ENCODE assay signal across 30 cellular contexts in the genomic region with DNA sequence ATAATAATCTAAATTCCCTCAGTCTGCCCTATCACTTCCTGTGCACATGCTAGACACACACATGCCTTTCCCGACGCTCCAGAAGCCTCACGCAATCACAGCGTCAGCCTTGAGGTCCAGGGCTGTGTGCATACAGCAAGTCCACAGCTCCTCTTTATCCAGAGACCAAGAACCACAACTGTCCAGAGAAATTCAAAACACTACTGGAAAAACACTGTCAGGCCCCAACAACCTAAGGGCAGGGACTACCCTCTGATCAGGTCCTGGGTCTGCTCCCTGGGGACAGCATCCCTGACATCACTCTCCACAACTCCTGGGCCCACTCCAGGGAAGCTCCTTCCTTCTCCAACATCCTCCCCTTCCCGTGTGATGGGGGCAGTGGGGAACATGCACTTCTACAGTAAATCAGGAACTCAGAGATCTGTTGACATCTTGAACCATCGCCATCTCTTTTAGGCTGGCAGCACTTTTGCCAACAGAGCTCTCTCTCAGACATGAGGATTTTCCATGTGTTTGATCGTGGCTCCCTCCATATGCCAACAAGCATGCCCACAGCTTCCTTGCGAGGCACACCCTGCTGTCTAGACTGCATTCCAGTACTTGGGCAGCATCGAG. TPM values are rescaled to one million over a fixed set of nuclear protein-coding genes. Genes with fewer than 3 reads are reported as not detected.
"Had no signal": no experiment of that assay in that cellular context is flagged by ENCODE, and none has a peak within 500 bp of the region (broad histone marks: within the 10 kb centered on the region; RNA-seq: fewer than 3 reads in every experiment).

No MANE protein-coding gene starts in this region.

- H3K36me3 ChIP-seq: breast epithelium, colonic mucosa, heart right ventricle, lower lobe of right lung, pancreas, prostate gland, transverse colon, vagina had no signal

- H3K4me1 Mint-ChIP-seq: central memory CD8-positive, alpha-beta T cell; nephron had no signal

- DNase-seq: activated CD4-positive, alpha-beta T cell treated with anti-CD3 and anti-CD28 coated beads for 4 hours; activated CD4-positive, alpha-beta T cell treated with anti-CD3 and anti-CD28 coated beads, Interleukin-2, amount 50 U/mL, for 4 hours; activated naive CD4-positive, alpha-beta T cell; activated T-cell treated with anti-CD3 and anti-CD28 coated beads for 4 hours; activated T-cell treated with anti-CD3 and anti-CD28 coated beads, Interleukin-2, amount 50 U/mL, for 72 hours; effector memory CD8-positive, alpha-beta T cell; foreskin keratinocyte; heart right ventricle; kidney glomerular epithelial cell; lower lobe of right lung; mesendoderm; mucosa of descending colon; stimulated activated CD4-positive, alpha-beta T cell treated with anti-CD3 and anti-CD28 coated beads, Interleukin-12 subunit alpha, Interleukin-12 subunit beta, amount 100 ng/mL, for 4 hours; stimulated activated CD4-positive, alpha-beta T cell treated with anti-CD3 and anti-CD28 coated beads, Interleukin-4, amount 100 ng/mL, for 1 hour; stimulated activated naive CD8-positive, alpha-beta T cell treated with anti-CD3 and anti-CD28 coated beads, Interleukin-15, Interleukin-2, amounts not matched to agents 100 U/mL and 50 U/mL, for 24 hours; testis; transverse colon had no signal

- H3K36me3 Mint-ChIP-seq: activated naive CD4-positive, alpha-beta T cell treated with anti-CD3 and anti-CD28 coated beads, Interleukin-2, amount 50 U/mL, for 72 hours had no signal

- H3K27me3 ChIP-seq: breast epithelium, colonic mucosa, foreskin keratinocyte, pancreas, testis, transverse colon, vagina had no signal

- H3K9me3 ChIP-seq: breast epithelium, colonic mucosa, heart right ventricle, lower lobe of right lung, mucosa of descending colon, pancreas, prostate gland, testis, transverse colon, vagina had no signal

- H3K4me3 ChIP-seq: breast epithelium, colonic mucosa, heart right ventricle, lower lobe of right lung, mucosa of descending colon, pancreas, prostate gland, testis, transverse colon, vagina had no signal

- ATAC-seq: activated naive CD4-positive, alpha-beta T cell treated with anti-CD3 and anti-CD28 coated beads, Interleukin-2, amount 50 U/mL, for 72 hours; activated T-cell treated with anti-CD3 and anti-CD28 coated beads, Interleukin-2, amount 50 U/mL, for 72 hours; effector memory CD8-positive, alpha-beta T cell; esophagus mucosa; foreskin keratinocyte; heart right ventricle; left lobe of liver; mucosa of descending colon; pancreas; stimulated activated naive CD8-positive, alpha-beta T cell treated with anti-CD3 and anti-CD28 coated beads, Interleukin-15, Interleukin-2, amounts not matched to agents 100 U/mL and 50 U/mL, for 24 hours had no signal

- H3K27ac ChIP-seq: breast epithelium, colonic mucosa, foreskin keratinocyte, heart right ventricle, lower lobe of right lung, pancreas, prostate gland, testis, transverse colon, vagina, VCaP had no signal

- H3K27ac Mint-ChIP-seq: activated naive CD4-positive, alpha-beta T cell treated with anti-CD3 and anti-CD28 coated beads, Interleukin-2, amount 50 U/mL, for 72 hours; activated T-cell treated with anti-CD3 and anti-CD28 coated beads, Interleukin-2, amount 50 U/mL, for 72 hours; effector memory CD8-positive, alpha-beta T cell; nephron had no signal

- H3K9me3 Mint-ChIP-seq: activated naive CD4-positive, alpha-beta T cell treated with anti-CD3 and anti-CD28 coated beads, Interleukin-2, amount 50 U/mL, for 72 hours; central memory CD8-positive, alpha-beta T cell; effector memory CD8-positive, alpha-beta T cell; nephron had no signal

- H3K4me1 ChIP-seq: breast epithelium, colonic mucosa, foreskin keratinocyte, heart right ventricle, lower lobe of right lung, pancreas, prostate gland, testis, transverse colon, vagina had no signal

- H3K4me3 Mint-ChIP-seq: activated T-cell treated with anti-CD3 and anti-CD28 coated beads, Interleukin-2, amount 50 U/mL, for 72 hours; central memory CD8-positive, alpha-beta T cell; effector memory CD8-positive, alpha-beta T cell; nephron had no signal

RNA-seq across cellular contexts. Expression of a gene that starts 15.3 kb away (rescaled TPM):
- total RNA-seq: activated naive CD4-positive, alpha-beta T cell treated with anti-CD3 and anti-CD28 coated beads, Interleukin-2, amount 50 U/mL, for 72 hours; activated T-cell treated with anti-CD3 and anti-CD28 coated beads, Interleukin-2, amount 50 U/mL, for 72 hours; breast epithelium; colonic mucosa; esophagus mucosa; foreskin keratinocyte; glomerular endothelial cell; heart right ventricle; left lobe of liver; lower lobe of right lung; mucosa of descending colon; pancreas; T-helper 1 cell treated with Interleukin-12 subunit alpha and Interleukin-12 subunit beta and Interleukin-4 antibody, amounts not matched to agents 30 ng/mL and 1 ng/mL, for 36 hours; transverse colon; vagina had no signal
